12 cellular contexts compared by ENCODE assay signal in the genomic region with DNA sequence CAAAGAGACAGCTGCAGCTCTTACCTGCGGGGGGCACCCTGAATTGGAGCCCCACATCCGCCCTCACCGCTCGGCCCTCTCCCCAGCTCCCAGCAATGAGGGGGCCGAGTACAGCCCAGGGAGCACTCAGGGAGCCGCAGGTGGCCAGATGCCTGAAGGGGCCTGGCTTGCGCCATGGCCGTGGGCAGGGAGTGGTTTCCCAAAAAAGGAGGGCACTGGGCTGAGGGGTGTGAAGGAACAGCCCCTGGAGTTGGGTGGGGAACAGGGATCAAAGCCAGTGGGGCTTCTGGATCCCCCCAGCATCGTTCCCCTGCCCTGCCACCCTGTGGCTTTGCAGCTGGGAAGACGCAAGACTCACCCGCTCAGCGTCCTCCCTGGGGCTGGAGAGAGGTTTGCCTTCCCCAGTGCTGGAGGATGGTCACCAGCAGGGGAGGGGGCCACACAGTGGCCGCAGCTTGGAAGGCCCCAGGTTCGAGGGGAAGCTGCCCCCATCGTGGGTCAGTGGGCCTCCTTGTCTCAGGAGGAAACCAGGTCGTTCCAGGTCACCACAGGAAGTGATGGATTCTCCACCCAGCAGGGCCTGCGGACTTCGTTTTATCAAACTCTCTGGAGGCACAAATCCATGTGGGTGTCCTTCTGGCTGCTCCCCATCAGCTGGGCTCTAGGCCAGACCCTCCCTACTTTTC.
"Had no signal": no experiment of that assay in that cellular context is flagged by ENCODE, and none has a peak within 500 bp of the region (broad histone marks: within the 10 kb centered on the region; RNA-seq: fewer than 3 reads in every experiment).

No MANE protein-coding gene starts in this region.

- H3K27me3 ChIP-seq: upper lobe of left lung had no signal

- H2AFZ ChIP-seq: parathyroid adenoma had no signal

- H3K4me1 ChIP-seq: parathyroid adenoma, upper lobe of left lung had no signal

- H3K9me3 ChIP-seq: upper lobe of left lung had no signal

- H3K27ac ChIP-seq: parathyroid adenoma, upper lobe of left lung had no signal

- H3K4me3 ChIP-seq: upper lobe of left lung had no signal

- H3K79me2 ChIP-seq: parathyroid adenoma had no signal

- DNase-seq: activated CD4-positive, alpha-beta T cell treated with anti-CD3 and anti-CD28 coated beads, Interleukin-2, amount 10 ng/mL, durations not matched to agents 7 days and 5 days; cerebellar nuclear complex; effector memory CD4-positive, alpha-beta T cell; foreskin melanocyte; head of caudate nucleus; immature natural killer cell; midbrain; naive B cell; stimulated activated CD4-positive, alpha-beta T cell treated with anti-CD3 and anti-CD28 coated beads, Interleukin-4, amount 100 ng/mL, for 24 hours; stimulated activated naive CD4-positive, alpha-beta T cell had no signal

- H3K36me3 ChIP-seq: upper lobe of left lung had no signal

- H3K9ac ChIP-seq: parathyroid adenoma had no signal
